ENCODE assay signal across 9 cellular contexts in genomic region chrX:131728295-131729145, GRCh38.
DNase-seq lines count a peak whose midpoint lies in the region; ATAC-seq, FAIRE-seq and TF ChIP-seq lines count a peak whose summit lies in the region.
"Had no signal": no experiment of that assay in that cellular context is flagged by ENCODE, and none has a peak within 500 bp of the region (broad histone marks: within the 10 kb centered on the region; RNA-seq: fewer than 3 reads in every experiment).

No MANE protein-coding gene starts in this region.

- H3K27ac Mint-ChIP-seq in astrocyte (ENCODE audit: unreplicated experiment) = no peak overlapping the region

- TF ChIP-seq POLR2A in ovary (IDR thresholded peaks at IDR 0.05) = no peak

- H3K4me3 Mint-ChIP-seq in astrocyte (ENCODE audit: unreplicated experiment) = no peak overlapping the region

- peak; percentile 99 for FAIRE-seq in astrocyte (lab: Jason Lieb, UNC)

- H4K20me1 ChIP-seq in astrocyte (ENCODE audit: insufficient read depth, low read length) = no peaks in the 10 kb centered on the region

- H3K9me3 ChIP-seq in astrocyte (ENCODE audit: insufficient read depth, low read depth, low read length) (no peaks in the 10 kb centered on the region), ovary (no peaks in the 10 kb centered on the region)

- WGBS in ovary, 3 donors = 45 to 55% (median 49%) methylated on average over 19 of the region's 19 CpGs

- peaks cover 4% of the 10 kb centered on the region for H3K9me3 Mint-ChIP-seq in astrocyte (ENCODE audit: unreplicated experiment)

- peaks cover 4% of the 10 kb centered on the region for H3K36me3 Mint-ChIP-seq in astrocyte (ENCODE audit: low read depth, unreplicated experiment)

- H3K4me1 ChIP-seq in astrocyte (ENCODE audit: insufficient read depth, low read length) = no peaks in the 10 kb centered on the region
- no peaks in the 10 kb centered on the region for H3K4me1 ChIP-seq in ovary (ENCODE audit: insufficient read depth)

- TF ChIP-seq EP300 in ovary (IDR thresholded peaks at IDR 0.05) = peak; percentile 18

- no peaks in the 10 kb centered on the region for H3K4me1 Mint-ChIP-seq in astrocyte (ENCODE audit: low read depth, unreplicated experiment)

- H3K27me3 Mint-ChIP-seq in astrocyte (ENCODE audit: low read depth, unreplicated experiment) = no peaks in the 10 kb centered on the region

- ATAC-seq in GM18502 (IDR thresholded peaks at IDR 0.05; ENCODE audit: poor library complexity, unreplicated experiment) (peak; percentile 70), HG03378 (IDR thresholded peaks at IDR 0.05; ENCODE audit: unreplicated experiment) (peak; percentile 69), GM19452 (IDR thresholded peaks at IDR 0.05; ENCODE audit: unreplicated experiment) (no peak)
- ATAC-seq in stimulated activated naive CD8-positive, alpha-beta T cell treated with anti-CD3 and anti-CD28 coated beads, Interleukin-15, Interleukin-2, amounts not matched to agents 100 U/mL and 50 U/mL, for 24 hours = no peak

- no peak overlapping the region for H3K4me2 ChIP-seq in astrocyte (ENCODE audit: low read length)

- H3K36me3 ChIP-seq in astrocyte (ENCODE audit: insufficient read depth, low read length) (no peaks in the 10 kb centered on the region), ovary (no peaks in the 10 kb centered on the region)

- no peak overlapping the region for H3K27ac ChIP-seq in astrocyte (ENCODE audit: low read depth, low read length)
- peak overlapping the region; percentile 10 to 94 for H3K27ac ChIP-seq in ovary

- H3K79me2 ChIP-seq in astrocyte (ENCODE audit: insufficient read depth, low read length) = no peaks in the 10 kb centered on the region

- intact Hi-C loops in ovary (cut with DNase I) = no loop called here

- H3K27me3 ChIP-seq in astrocyte (ENCODE audit: insufficient read depth, low read length) = no peaks in the 10 kb centered on the region
- H3K27me3 ChIP-seq in ovary = no peaks in the 10 kb centered on the region

- no peak for TF ChIP-seq CTCF in astrocyte (IDR thresholded peaks at IDR 0.05; ENCODE audit: insufficient read depth, low read depth, low read length)
- peak; percentile 34 to 73 (median 54) for TF ChIP-seq CTCF in ovary (IDR thresholded peaks at IDR 0.05)

- H3K4me3 ChIP-seq in astrocyte (ENCODE audit: insufficient read depth, low read depth, low read length) (no peak overlapping the region), ovary (peak overlapping the region; percentile 36)

- H2AFZ ChIP-seq in astrocyte (ENCODE audit: low read depth, low read length) = no peak overlapping the region

- DNase-seq in astrocyte (ENCODE audit: low read depth) = peak; percentile 49
- DNase-seq in ovary = peak; percentile 69 to 90 (median 81)
- no peak for DNase-seq in stimulated activated CD4-positive, alpha-beta T cell treated with anti-CD3 and anti-CD28 coated beads, Interleukin-4, amount 100 ng/mL, for 1 hour
- DNase-seq in stimulated activated naive CD8-positive, alpha-beta T cell treated with anti-CD3 and anti-CD28 coated beads, Interleukin-15, Interleukin-2, amounts not matched to agents 100 U/mL and 50 U/mL, for 24 hours = no peak
- DNase-seq in DMS153 (lab: John Stamatoyannopoulos, UW) = no peak
- DNase-seq: stimulated activated CD4-positive, alpha-beta T cell treated with anti-CD3 and anti-CD28 coated beads, Interleukin-4, amount 100 ng/mL, for 4 hours had no signal

- no peak overlapping the region for H3K9ac ChIP-seq in astrocyte (ENCODE audit: low read length)

Comparison
In these comparisons a context has a peak if more than half of its experiments do, and no peak if none do; other contexts are left out.
1. ATAC-seq: peak in GM18502 (single experiment) and HG03378 (single experiment); none in GM19452 (single experiment) and stimulated activated naive CD8-positive, alpha-beta T cell treated with anti-CD3 and anti-CD28 coated beads, Interleukin-15, Interleukin-2, amounts not matched to agents 100 U/mL and 50 U/mL, for 24 hours (single experiment).
2. DNase-seq: peak in astrocyte (single experiment) and ovary (5 of 5); none in stimulated activated CD4-positive, alpha-beta T cell treated with anti-CD3 and anti-CD28 coated beads, Interleukin-4, amount 100 ng/mL, for 1 hour (single experiment), stimulated activated naive CD8-positive, alpha-beta T cell treated with anti-CD3 and anti-CD28 coated beads, Interleukin-15, Interleukin-2, amounts not matched to agents 100 U/mL and 50 U/mL, for 24 hours (single experiment) and DMS153 (single experiment).